In genomic region chr7:101954494-101954893, GRCh38 we compare ENCODE assay signal across 18 cellular contexts.
DNase-seq lines count a peak whose midpoint lies in the region; ATAC-seq and TF ChIP-seq lines count a peak whose summit lies in the region.
"Had no signal": no experiment of that assay in that cellular context is flagged by ENCODE, and none has a peak within 500 bp of the region (broad histone marks: within the 10 kb centered on the region; RNA-seq: fewer than 3 reads in every experiment).

No MANE protein-coding gene starts in this region.

- no peak overlapping the region for H3K4me3 Mint-ChIP-seq in dendritic cell treated with granulocyte-macrophage colony-stimulating factor and Interleukin-4, amounts not matched to agents 40 ng/mL and 50 ng/mL, for 4 days

- peak overlapping the region; percentile 49; the same call in 1 of the 2 replicates for H3K27ac ChIP-seq in BLaER1
- H3K27ac ChIP-seq in HCT116 (ENCODE audit: low read depth, low read length): peak overlapping the region; percentile 97
- peak overlapping the region; percentile 99 for H3K27ac ChIP-seq in rectal smooth muscle tissue (ENCODE audit: low read depth, low read length)

- no peak for TF ChIP-seq POLR2A in HCT116 (IDR thresholded peaks at IDR 0.05; ENCODE audit: borderline replicate concordance, extremely low read depth, insufficient read depth, insufficient read length)

- H3K4me3 ChIP-seq in BLaER1: no peak overlapping the region
- no peak overlapping the region for H3K4me3 ChIP-seq in HCT116 (replicated peaks in 1 of 2; ENCODE audit: low read depth in 1 of 2, low read length in 2 of 2)
- H3K4me3 ChIP-seq in rectal smooth muscle tissue (ENCODE audit: low read length): no peak overlapping the region
- H3K4me3 ChIP-seq: pancreas had no signal

- TF ChIP-seq RAD21 in HCT116 (IDR thresholded peaks at IDR 0.05; ENCODE audit: low read depth): no peak

- H3K9me3 ChIP-seq in BLaER1 (0 out of 2 replicates have a peak, but pooled peaks cover 4% of the 10 kb centered on the region), HCT116 (ENCODE audit: control insufficient read depth in 1 of 2, insufficient read depth in 1 of 2, low read depth in 1 of 2, low read length in 2 of 2) (no peaks in the 10 kb centered on the region)
- H3K9me3 ChIP-seq: pancreas had no signal

- no peaks in the 10 kb centered on the region for H3K9me3 Mint-ChIP-seq in dendritic cell treated with granulocyte-macrophage colony-stimulating factor and Interleukin-4, amounts not matched to agents 40 ng/mL and 50 ng/mL, for 4 days
- H3K9me3 Mint-ChIP-seq: activated T-helper 2 cell treated with anti-CD3 and anti-CD28 coated beads, Interferon-gamma antibody, Interleukin-2, Interleukin-4, amounts not matched to agents 10 μg/mL and 5 μg/mL and 100 μg/mL, durations not matched to agents 14 hours and 24 hours and 36 hours had no signal

- peaks cover 51% of the 10 kb centered on the region for H3K4me1 Mint-ChIP-seq in dendritic cell treated with granulocyte-macrophage colony-stimulating factor and Interleukin-4, amounts not matched to agents 40 ng/mL and 50 ng/mL, for 4 days (ENCODE audit: low read depth)

- POLR2A ChIA-PET in HCT116 (lab: Charles Lee): no interaction called here

- peaks cover 10% of the 10 kb centered on the region for H3K36me3 Mint-ChIP-seq in dendritic cell treated with granulocyte-macrophage colony-stimulating factor and Interleukin-4, amounts not matched to agents 40 ng/mL and 50 ng/mL, for 4 days (ENCODE audit: low read depth)

- peaks cover 92% of the 10 kb centered on the region for H3K4me1 ChIP-seq in BLaER1
- peaks cover 61 to 85% of the 10 kb centered on the region in 2 experiments for H3K4me1 ChIP-seq in HCT116 (ENCODE audit: control insufficient read depth in 1 of 2, insufficient read depth in 2 of 2, low read length in 2 of 2)
- H3K4me1 ChIP-seq in rectal smooth muscle tissue (ENCODE audit: control insufficient read depth, insufficient read depth, low read length): peaks cover 32% of the 10 kb centered on the region
- H3K4me1 ChIP-seq: pancreas had no signal

- ATAC-seq in HCT116 (no peak), GM18861 (IDR thresholded peaks at IDR 0.05; ENCODE audit: unreplicated experiment) (no peak), GM18498 (IDR thresholded peaks at IDR 0.05; ENCODE audit: unreplicated experiment) (no peak)
- ATAC-seq: Panc1; stimulated activated naive CD8-positive, alpha-beta T cell treated with anti-CD3 and anti-CD28 coated beads, Interleukin-15, Interleukin-2, amounts not matched to agents 100 U/mL and 50 U/mL, for 24 hours had no signal

- no peak for TF ChIP-seq CTCF in HCT116 (IDR thresholded peaks at IDR 0.05 in 2 of 3, conservative IDR thresholded peaks at IDR 0.05 in 1 of 3; ENCODE audit: borderline replicate concordance in 1 of 3, insufficient read depth in 1 of 3, low read depth in 2 of 3, low read length in 2 of 3)

- H3K27me3 ChIP-seq in BLaER1: no peaks in the 10 kb centered on the region
- H3K27me3 ChIP-seq in HCT116 (ENCODE audit: insufficient read depth, low read length): no peaks in the 10 kb centered on the region
- no peaks in the 10 kb centered on the region for H3K27me3 ChIP-seq in rectal smooth muscle tissue (ENCODE audit: control insufficient read depth, insufficient read depth, low read length)
- H3K27me3 ChIP-seq: pancreas had no signal

- no peaks in the 10 kb centered on the region for H3K27me3 Mint-ChIP-seq in dendritic cell treated with granulocyte-macrophage colony-stimulating factor and Interleukin-4, amounts not matched to agents 40 ng/mL and 50 ng/mL, for 4 days

- peak overlapping the region; percentile 78 for H3K27ac Mint-ChIP-seq in dendritic cell treated with granulocyte-macrophage colony-stimulating factor and Interleukin-4, amounts not matched to agents 40 ng/mL and 50 ng/mL, for 4 days
- H3K27ac Mint-ChIP-seq: activated T-helper 2 cell treated with anti-CD3 and anti-CD28 coated beads, Interferon-gamma antibody, Interleukin-2, Interleukin-4, amounts not matched to agents 10 μg/mL and 5 μg/mL and 100 μg/mL, durations not matched to agents 14 hours and 24 hours and 36 hours had no signal

- H3K79me2 ChIP-seq in HCT116 (ENCODE audit: insufficient read depth, low read length): peaks cover 41% of the 10 kb centered on the region

- H4K20me1 ChIP-seq in BLaER1 (peaks cover 34% of the 10 kb centered on the region), HCT116 (ENCODE audit: insufficient read depth) (no peaks in the 10 kb centered on the region)

- no peak overlapping the region for H2AFZ ChIP-seq in HCT116 (ENCODE audit: low read depth, low read length, poor library complexity, severe bottlenecking)

- H3K9me2 ChIP-seq in HCT116 (ENCODE audit: insufficient read depth): no peaks in the 10 kb centered on the region

- intact Hi-C loops in HCT116 (cut with micrococcal nuclease): no loop called here
- intact Hi-C loops in dendritic cell treated with granulocyte-macrophage colony-stimulating factor and Interleukin-4, amounts not matched to agents 40 ng/mL and 50 ng/mL, for 4 days (cut with micrococcal nuclease): no loop called here

- no TSS peak for BruUV-seq in HCT116 (replicated peaks; lab: Mats Ljungman, UMichigan)

- CTCF ChIA-PET in HCT116 (lab: Charles Lee): no interaction called here

- H3K9ac ChIP-seq in BLaER1 (no peak overlapping the region), HCT116 (ENCODE audit: low read length) (no peak overlapping the region), rectal smooth muscle tissue (ENCODE audit: low read length) (no peak overlapping the region)

- H3K4me2 ChIP-seq in BLaER1 (peak overlapping the region; percentile 62), HCT116 (ENCODE audit: low read length) (no peak overlapping the region; the same call in 1 of the 2 replicates)

- DNase-seq in HCT116 (ENCODE audit: low read depth, low spot score) (no peak), NCI-H1105 treated with DMSO at 0.1 percent for 48 hours (lab: John Stamatoyannopoulos, UW) (no peak)
- no peak for DNase-seq in stimulated activated CD4-positive, alpha-beta T cell treated with anti-CD3 and anti-CD28 coated beads, Interleukin-12 subunit alpha, Interleukin-12 subunit beta, amount 100 ng/mL, for 4 hours
- DNase-seq: caudate nucleus; effector CD8-positive, alpha-beta T cell; GDM1; MM.1S; NCI-H2081 treated with DMSO at 0.1 percent for 48 hours; NCI-H69; pancreas; stimulated activated naive CD8-positive, alpha-beta T cell treated with anti-CD3 and anti-CD28 coated beads, Interleukin-15, Interleukin-2, amounts not matched to agents 100 U/mL and 50 U/mL, for 24 hours had no signal

- RAD21 ChIA-PET in HCT116 (lab: Charles Lee; ENCODE audit: low non-redundant PET in 1 of 2, low total read pairs in 2 of 2, uncharacterized antibody in 2 of 2, unreplicated experiment in 2 of 2): no interaction called here

- H3K36me3 ChIP-seq in BLaER1 (peaks cover 38% of the 10 kb centered on the region), HCT116 (ENCODE audit: control insufficient read depth in 1 of 2, insufficient read depth in 2 of 2, low read length in 2 of 2) (no peaks in the 10 kb centered on the region), rectal smooth muscle tissue (ENCODE audit: control insufficient read depth, insufficient read depth, low read length) (no peaks in the 10 kb centered on the region)
- H3K36me3 ChIP-seq: pancreas had no signal

TF ChIP-seq in HCT116, 20 proteins besides CTCF, POLR2A, EP300 and RAD21:
- TF ChIP-seq POLR2AphosphoS5 (IDR thresholded peaks at IDR 0.05; ENCODE audit: low read depth, low read length): no peak
- no peak for TF ChIP-seq TCF7L2 (IDR thresholded peaks at IDR 0.05; ENCODE audit: borderline replicate concordance, extremely low read depth, insufficient read depth, insufficient read length)
- no peak for TF ChIP-seq ZFX (IDR thresholded peaks at IDR 0.05)
- TF ChIP-seq SIN3A (IDR thresholded peaks at IDR 0.05; ENCODE audit: low read depth): no peak
- TF ChIP-seq CBX3 (IDR thresholded peaks at IDR 0.05; ENCODE audit: low read depth): no peak
- TF ChIP-seq EZH2phosphoT487 (IDR thresholded peaks at IDR 0.05; ENCODE audit: borderline replicate concordance): no peak
- no peak for TF ChIP-seq ELF1 (IDR thresholded peaks at IDR 0.05; ENCODE audit: borderline replicate concordance, low read depth)
- no peak for TF ChIP-seq REST (IDR thresholded peaks at IDR 0.05; ENCODE audit: low read depth)
- TF ChIP-seq JUND (IDR thresholded peaks at IDR 0.05): no peak
- no peak for TF ChIP-seq YY1 (IDR thresholded peaks at IDR 0.05; ENCODE audit: extremely low read depth, insufficient replicate concordance, low read depth, low read length)
- no peak for TF ChIP-seq SP1 (IDR thresholded peaks at IDR 0.05; ENCODE audit: low read depth)

Comparison
In these comparisons a context has a peak if more than half of its experiments do, and no peak if none do; other contexts are left out.
1. H3K27ac ChIP-seq: peak in every context shown above with its lines; median percentile 99 in rectal smooth muscle tissue; 97 in HCT116; 49 in BLaER1.